In the genomic region with DNA sequence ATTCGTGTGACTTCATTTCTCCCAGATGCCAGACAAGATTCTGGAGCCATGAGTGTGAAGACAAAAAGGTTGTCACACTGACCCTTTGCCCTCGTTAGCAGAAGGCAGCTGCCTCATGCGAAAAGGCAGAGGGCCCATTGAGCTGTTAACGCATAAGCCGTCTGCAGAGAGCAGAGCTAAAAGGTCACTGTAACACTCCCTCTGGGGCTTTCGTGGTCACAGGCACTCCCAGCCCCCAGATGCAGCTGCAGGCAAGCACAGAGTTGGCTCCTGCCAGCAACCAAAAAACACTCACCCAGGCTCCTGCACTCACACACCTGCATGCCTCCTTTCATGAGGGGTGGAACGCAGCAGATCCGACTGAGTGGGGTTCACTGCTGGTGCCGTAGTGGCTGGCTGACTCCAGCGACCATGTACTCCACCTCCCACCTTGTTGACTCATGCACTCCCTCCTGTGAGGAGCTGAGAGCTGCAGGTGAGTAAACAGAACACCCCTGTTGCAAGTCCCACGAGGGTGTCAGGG, we compare ENCODE assay signal across 9 cellular contexts.
DNase-seq lines count a peak whose midpoint lies in the region; ATAC-seq, FAIRE-seq and TF ChIP-seq lines count a peak whose summit lies in the region.
"Had no signal": no experiment of that assay in that cellular context is flagged by ENCODE, and none has a peak within 500 bp of the region (broad histone marks: within the 10 kb centered on the region; RNA-seq: fewer than 3 reads in every experiment).

No MANE protein-coding gene starts in this region.

- TF ChIP-seq CTCF in astrocyte (IDR thresholded peaks at IDR 0.05; ENCODE audit: insufficient read depth, low read depth, low read length) (no peak), tibial nerve (IDR thresholded peaks at IDR 0.05) (no peak)

- no peaks in the 10 kb centered on the region for H3K36me3 ChIP-seq in astrocyte (ENCODE audit: insufficient read depth, low read length)
- H3K36me3 ChIP-seq in tibial nerve: peaks cover 0 to 11% (median 0%) of the 10 kb centered on the region in 3 donors

- H3K36me3 Mint-ChIP-seq in astrocyte (ENCODE audit: low read depth, unreplicated experiment): peaks cover 3% of the 10 kb centered on the region

- H3K27ac Mint-ChIP-seq in stimulated activated naive CD8-positive, alpha-beta T cell treated with anti-CD3 and anti-CD28 coated beads, Interleukin-15, amount 100 ng/mL, for 72 hours: no peak overlapping the region
- H3K27ac Mint-ChIP-seq in astrocyte (ENCODE audit: unreplicated experiment): no peak overlapping the region
- H3K27ac Mint-ChIP-seq: memory B cell had no signal

- H3K27me3 Mint-ChIP-seq in stimulated activated naive CD8-positive, alpha-beta T cell treated with anti-CD3 and anti-CD28 coated beads, Interleukin-15, amount 100 ng/mL, for 72 hours: no peaks in the 10 kb centered on the region
- no peaks in the 10 kb centered on the region for H3K27me3 Mint-ChIP-seq in astrocyte (ENCODE audit: low read depth, unreplicated experiment)
- H3K27me3 Mint-ChIP-seq: memory B cell had no signal

- H3K4me1 Mint-ChIP-seq in stimulated activated naive CD8-positive, alpha-beta T cell treated with anti-CD3 and anti-CD28 coated beads, Interleukin-15, amount 100 ng/mL, for 72 hours: no peaks in the 10 kb centered on the region
- peaks cover 33% of the 10 kb centered on the region for H3K4me1 Mint-ChIP-seq in astrocyte (ENCODE audit: low read depth, unreplicated experiment)

- TF ChIP-seq EP300 in tibial nerve (IDR thresholded peaks at IDR 0.05): no peak

- H3K9me3 ChIP-seq in astrocyte (ENCODE audit: insufficient read depth, low read depth, low read length): peaks cover 4% of the 10 kb centered on the region
- H3K9me3 ChIP-seq in tibial nerve: peaks cover 0 to 11% (median 0%) of the 10 kb centered on the region in 4 donors

- H2AFZ ChIP-seq in astrocyte (ENCODE audit: low read depth, low read length): no peak overlapping the region

- no peak overlapping the region for H3K4me3 ChIP-seq in astrocyte (ENCODE audit: insufficient read depth, low read depth, low read length)
- no peak overlapping the region for H3K4me3 ChIP-seq in tibial nerve

- ATAC-seq in stimulated activated naive CD8-positive, alpha-beta T cell treated with anti-CD3 and anti-CD28 coated beads, Interleukin-15, Interleukin-2, amounts not matched to agents 100 U/mL and 50 U/mL, for 24 hours: peak; percentile 43
- no peak for ATAC-seq in stimulated activated naive CD8-positive, alpha-beta T cell treated with anti-CD3 and anti-CD28 coated beads, Interleukin-15, amount 100 ng/mL, for 72 hours

- H3K27me3 ChIP-seq in astrocyte (ENCODE audit: insufficient read depth, low read length) (no peaks in the 10 kb centered on the region), tibial nerve (no peaks in the 10 kb centered on the region)

- H3K4me3 Mint-ChIP-seq in stimulated activated naive CD8-positive, alpha-beta T cell treated with anti-CD3 and anti-CD28 coated beads, Interleukin-15, amount 100 ng/mL, for 72 hours: no peak overlapping the region
- peak overlapping the region; percentile 1 for H3K4me3 Mint-ChIP-seq in astrocyte (ENCODE audit: unreplicated experiment)
- H3K4me3 Mint-ChIP-seq: memory B cell had no signal

- H3K4me1 ChIP-seq in astrocyte (ENCODE audit: insufficient read depth, low read length) (peaks cover 17% of the 10 kb centered on the region), tibial nerve (no peaks in the 10 kb centered on the region)

- H3K79me2 ChIP-seq in astrocyte (ENCODE audit: insufficient read depth, low read length): no peaks in the 10 kb centered on the region

- FAIRE-seq in astrocyte (lab: Jason Lieb, UNC) (no peak), HTR-8/SVneo (lab: Jason Lieb, UNC) (no peak)

- no peaks in the 10 kb centered on the region for H3K9me3 Mint-ChIP-seq in stimulated activated naive CD8-positive, alpha-beta T cell treated with anti-CD3 and anti-CD28 coated beads, Interleukin-15, amount 100 ng/mL, for 72 hours
- H3K9me3 Mint-ChIP-seq in astrocyte (ENCODE audit: unreplicated experiment): no peaks in the 10 kb centered on the region

- no peaks in the 10 kb centered on the region for H4K20me1 ChIP-seq in astrocyte (ENCODE audit: insufficient read depth, low read length)

- no peak for TF ChIP-seq POLR2A in tibial nerve (IDR thresholded peaks at IDR 0.05)

- peak overlapping the region; percentile 43 for H3K4me2 ChIP-seq in astrocyte (ENCODE audit: low read length)

- H3K9ac ChIP-seq in astrocyte (ENCODE audit: low read length): no peak overlapping the region

- no peak for DNase-seq in stimulated activated naive CD8-positive, alpha-beta T cell treated with anti-CD3 and anti-CD28 coated beads, Interleukin-15, Interleukin-2, amounts not matched to agents 100 U/mL and 50 U/mL, for 24 hours
- DNase-seq in stimulated activated naive CD8-positive, alpha-beta T cell treated with anti-CD3 and anti-CD28 coated beads, Interleukin-15, amount 100 ng/mL, for 72 hours: no peak
- DNase-seq in NCI-H1417 treated with DMSO at 0.1 percent for 48 hours (lab: John Stamatoyannopoulos, UW): peak; percentile 70
- DNase-seq in astrocyte (ENCODE audit: low read depth): peak; percentile 44
- DNase-seq in HTR-8/SVneo (ENCODE audit: insufficient read length, low spot score): no peak
- DNase-seq in tibial nerve (ENCODE audit: low spot score in 2 of 2): no peak
- DNase-seq in NK-92 treated with Interleukin-12 subunit alpha and Interleukin-12 subunit beta, amount 100 ng/mL, for 24 hours (lab: John Stamatoyannopoulos, UW): no peak
- DNase-seq in COLO829 (ENCODE audit: low spot score): no peak

- 45 to 63% methylated on average over 8 to 11 of the region's 11 CpGs for WGBS in tibial nerve, 2 donors

- H3K27ac ChIP-seq in astrocyte (ENCODE audit: low read depth, low read length) (no peak overlapping the region), tibial nerve (no peak overlapping the region)

Comparison
In these comparisons a context has a peak if more than half of its experiments do, and no peak if none do; other contexts are left out.
1. DNase-seq: peak in NCI-H1417 treated with DMSO at 0.1 percent for 48 hours (single experiment) and astrocyte (single experiment); none in stimulated activated naive CD8-positive, alpha-beta T cell treated with anti-CD3 and anti-CD28 coated beads, Interleukin-15, Interleukin-2, amounts not matched to agents 100 U/mL and 50 U/mL, for 24 hours (single experiment), stimulated activated naive CD8-positive, alpha-beta T cell treated with anti-CD3 and anti-CD28 coated beads, Interleukin-15, amount 100 ng/mL, for 72 hours (0 of 2), HTR-8/SVneo (single experiment), tibial nerve (0 of 2), NK-92 treated with Interleukin-12 subunit alpha and Interleukin-12 subunit beta, amount 100 ng/mL, for 24 hours (single experiment) and COLO829 (single experiment).